Comparison of ENCODE assay signal across 9 cellular contexts in genomic region chr11:119673389-119674336, GRCh38. TPM values are rescaled to one million over a fixed set of nuclear protein-coding genes. Genes with fewer than 3 reads are reported as not detected.
DNase-seq lines count a peak whose midpoint lies in the region; ATAC-seq, FAIRE-seq and TF ChIP-seq lines count a peak whose summit lies in the region.
"Had no signal": no experiment of that assay in that cellular context is flagged by ENCODE, and none has a peak within 500 bp of the region (broad histone marks: within the 10 kb centered on the region; RNA-seq: fewer than 3 reads in every experiment).

No MANE protein-coding gene starts in this region.

- CTCF ChIA-PET in GM10248 (lab: Yijun Ruan, JAX), result interaction anchor here (0.8 to 5.6 kb wide), 40 partner anchors 7 to 629 kb away, joined by 3 to 68 read pairs (median 4); partner anchors contain the start of gene NECTIN1
- CTCF ChIA-PET in activated CD8-positive, alpha-beta T cell treated with anti-CD3 and anti-CD28 coated beads, Interleukin-2, amount 10 ng/mL, durations not matched to agents 7 days and 5 days (lab: Charles Lee), result interaction anchor here (0.9 to 4.1 kb wide), 5 partner anchors 12 to 629 kb away, joined by 3 to 50 read pairs (median 4); partner anchors contain the start of gene NECTIN1

- FAIRE-seq in pancreas (lab: Jason Lieb, UNC), result no peak

- H3K27ac ChIP-seq in pancreas, result no peak overlapping the region
- H3K27ac ChIP-seq: cardiac muscle cell had no signal

- POLR2A ChIA-PET in GM10248 (lab: Yijun Ruan, JAX), result interaction anchor here (0.5 to 1.9 kb wide), 3 partner anchors 8 to 55 kb away, joined by 3 to 11 read pairs (median 4); partner anchors contain the start of gene NECTIN1
- POLR2A ChIA-PET in activated CD8-positive, alpha-beta T cell treated with anti-CD3 and anti-CD28 coated beads, Interleukin-2, amount 10 ng/mL, durations not matched to agents 7 days and 5 days (lab: Charles Lee), result no interaction called here

- no peak overlapping the region for H3K27ac Mint-ChIP-seq in activated CD8-positive, alpha-beta T cell treated with anti-CD3 and anti-CD28 coated beads, Interleukin-2, amount 10 ng/mL, durations not matched to agents 7 days and 5 days

- H3K36me3 ChIP-seq in pancreas (peaks cover 0 to 32% (median 0%) of the 10 kb centered on the region in 3 donors), HAP-1 (replicated peaks) (peaks cover 8% of the 10 kb centered on the region)
- H3K36me3 ChIP-seq: cardiac muscle cell had no signal

- H3K27me3 Mint-ChIP-seq in activated CD8-positive, alpha-beta T cell treated with anti-CD3 and anti-CD28 coated beads, Interleukin-2, amount 10 ng/mL, durations not matched to agents 7 days and 5 days (ENCODE audit: low read depth), result peaks cover 2% of the 10 kb centered on the region

- H3K27me3 ChIP-seq in pancreas (no peaks in the 10 kb centered on the region), HAP-1 (ENCODE audit: low read depth) (no peaks in the 10 kb centered on the region)
- H3K27me3 ChIP-seq: cardiac muscle cell had no signal

- ATAC-seq in GM19395 (IDR thresholded peaks at IDR 0.05; ENCODE audit: unreplicated experiment) (peak; percentile 93), HG03432 (IDR thresholded peaks at IDR 0.05; ENCODE audit: unreplicated experiment) (peak; percentile 90), pancreas (peak in 3 of 4 donors; percentile 57 to 78 (median 73))
- ATAC-seq in activated CD8-positive, alpha-beta T cell treated with anti-CD3 and anti-CD28 coated beads, Interleukin-2, amount 10 ng/mL, durations not matched to agents 7 days and 5 days, result peak; percentile 71

- no peaks in the 10 kb centered on the region for H3K36me3 Mint-ChIP-seq in activated CD8-positive, alpha-beta T cell treated with anti-CD3 and anti-CD28 coated beads, Interleukin-2, amount 10 ng/mL, durations not matched to agents 7 days and 5 days (ENCODE audit: low read depth)

- H3K9me3 ChIP-seq in pancreas (no peaks in the 10 kb centered on the region), HAP-1 (0 out of 2 replicates have a peak, but pooled peaks cover 3% of the 10 kb centered on the region)

- H3K9me3 Mint-ChIP-seq in activated CD8-positive, alpha-beta T cell treated with anti-CD3 and anti-CD28 coated beads, Interleukin-2, amount 10 ng/mL, durations not matched to agents 7 days and 5 days (ENCODE audit: insufficient read depth), result no peaks in the 10 kb centered on the region

- TF ChIP-seq CTCF in GM10248 (IDR thresholded peaks at IDR 0.05; ENCODE audit: control extremely low read depth, extremely low read depth, low read depth, missing control alignments) (peak; percentile 77), pancreas (IDR thresholded peaks at IDR 0.05) (no peak)

- intact Hi-C loops in pancreas (cut with DNase I), result loop anchor here in 1 of 3 donors (5.0 kb wide), 1 partner anchor 54 kb away; the partner anchor contains the start of gene NECTIN1

- H3K4me1 Mint-ChIP-seq in activated CD8-positive, alpha-beta T cell treated with anti-CD3 and anti-CD28 coated beads, Interleukin-2, amount 10 ng/mL, durations not matched to agents 7 days and 5 days (ENCODE audit: low read depth), result peaks cover 13% of the 10 kb centered on the region

- in situ Hi-C loops in HAP-1 (cut with MboI; ENCODE audit: low sequenced_read_pairs), result no loop called here

- H3K4me3 ChIP-seq in pancreas (no peak overlapping the region), HAP-1 (no peak overlapping the region)
- H3K4me3 ChIP-seq: cardiac muscle cell had no signal

- no peaks in the 10 kb centered on the region for H3K4me1 ChIP-seq in pancreas
- no peaks in the 10 kb centered on the region for H3K4me1 ChIP-seq in HAP-1

- no peak overlapping the region for H3K4me3 Mint-ChIP-seq in activated CD8-positive, alpha-beta T cell treated with anti-CD3 and anti-CD28 coated beads, Interleukin-2, amount 10 ng/mL, durations not matched to agents 7 days and 5 days

- 75 to 77% methylated on average over 18 of the region's 18 CpGs for WGBS in pancreas, 2 donors

- DNase-seq in GM10248 (ENCODE audit: extremely low spot score), result peak; percentile 87
- DNase-seq in activated CD8-positive, alpha-beta T cell treated with anti-CD3 and anti-CD28 coated beads, Interleukin-2, amount 10 ng/mL, durations not matched to agents 7 days and 5 days, result peak; percentile 55
- no peak for DNase-seq in pancreas
- DNase-seq in foreskin melanocyte, result no peak
- DNase-seq in ecto neural progenitor cell (ENCODE audit: low spot score), result no peak
- DNase-seq in HAP-1 (ENCODE audit: low spot score in 2 of 2), result no peak

RNA-seq across cellular contexts. Expression of gene NECTIN1, which starts 55.3 kb away (rescaled TPM):
- total RNA-seq in activated CD8-positive, alpha-beta T cell treated with anti-CD3 and anti-CD28 coated beads, Interleukin-2, amount 10 ng/mL, durations not matched to agents 7 days and 5 days, result under 1 TPM; 0.34 to 0.39 TPM
- 10 to 100 TPM; 14.8 to 24.7 (median 22.2) TPM for total RNA-seq in pancreas
- 1 to 10 TPM; 7.9 to 8.5 TPM for polyA plus RNA-seq in pancreas

Comparison
In these comparisons a context has a peak if more than half of its experiments do, and no peak if none do; other contexts are left out.
1. DNase-seq: peak in GM10248 (single experiment) and activated CD8-positive, alpha-beta T cell treated with anti-CD3 and anti-CD28 coated beads, Interleukin-2, amount 10 ng/mL, durations not matched to agents 7 days and 5 days (single experiment); none in pancreas (0 of 6), foreskin melanocyte (single experiment), ecto neural progenitor cell (single experiment) and HAP-1 (0 of 2).
2. RNA of gene NECTIN1, which starts 55.3 kb away (total RNA-seq): 14.8 to 24.7 TPM in pancreas; 0.34 to 0.39 TPM in activated CD8-positive, alpha-beta T cell treated with anti-CD3 and anti-CD28 coated beads, Interleukin-2, amount 10 ng/mL, durations not matched to agents 7 days and 5 days; every median in the first group is over 10 times any median in the second.
3. Peak in every context shown above with its lines, with median percentiles within 50 percentile points of each other: ATAC-seq.